33 cellular contexts compared by ENCODE assay signal in genomic region chr12:22505826-22506225, GRCh38.
"Had no signal": no experiment of that assay in that cellular context is flagged by ENCODE, and none has a peak within 500 bp of the region (broad histone marks: within the 10 kb centered on the region; RNA-seq: fewer than 3 reads in every experiment).

No MANE protein-coding gene starts in this region.

- H3K27ac Mint-ChIP-seq: activated B cell treated with CpG ODN at 0.5 μM for 24 hours; activated CD8-positive, alpha-beta T cell treated with anti-CD3 and anti-CD28 coated beads for 36 hours; activated naive CD8-positive, alpha-beta T cell; activated T-helper 17 cell treated with anti-CD3 and anti-CD28 coated beads, Interleukin-2, amount 50 U/mL, for 72 hours; dendritic cell treated with granulocyte-macrophage colony-stimulating factor and Interleukin-4, amounts not matched to agents 40 ng/mL and 50 ng/mL, for 4 days; T-helper 17 cell; T-helper 2 cell treated with Interferon-gamma antibody and Interleukin-4, amounts not matched to agents 5 μg/mL and 100 μg/mL, for 36 hours had no signal

- H3K4me3 Mint-ChIP-seq: activated B cell treated with CpG ODN at 0.5 μM for 24 hours; activated CD8-positive, alpha-beta T cell treated with anti-CD3 and anti-CD28 coated beads for 36 hours; activated naive CD8-positive, alpha-beta T cell; activated T-cell treated with anti-CD3 and anti-CD28 coated beads, Interleukin-2, amount 50 U/mL, for 4 hours; activated T-helper 17 cell treated with anti-CD3 and anti-CD28 coated beads, Interleukin-2, amount 50 U/mL, for 72 hours; central memory CD8-positive, alpha-beta T cell; dendritic cell treated with granulocyte-macrophage colony-stimulating factor and Interleukin-4, amounts not matched to agents 40 ng/mL and 50 ng/mL, for 4 days; T-helper 17 cell; T-helper 2 cell treated with Interferon-gamma antibody and Interleukin-4, amounts not matched to agents 5 μg/mL and 100 μg/mL, for 36 hours had no signal

- H3K4me1 ChIP-seq: body of pancreas, esophagus muscularis mucosa, foreskin keratinocyte, gastrocnemius medialis had no signal

- H3K27me3 Mint-ChIP-seq: activated B cell treated with CpG ODN at 0.5 μM for 24 hours; activated CD8-positive, alpha-beta T cell treated with anti-CD3 and anti-CD28 coated beads for 36 hours; activated naive CD8-positive, alpha-beta T cell; activated T-helper 17 cell treated with anti-CD3 and anti-CD28 coated beads, Interleukin-2, amount 50 U/mL, for 72 hours; central memory CD8-positive, alpha-beta T cell; dendritic cell treated with granulocyte-macrophage colony-stimulating factor and Interleukin-4, amounts not matched to agents 40 ng/mL and 50 ng/mL, for 4 days; T-helper 17 cell had no signal

- H3K27ac ChIP-seq: body of pancreas, cardiac muscle cell, coronary artery, dorsolateral prefrontal cortex, esophagus muscularis mucosa, foreskin keratinocyte, gastrocnemius medialis, WERI-Rb-1 had no signal

- H3K27me3 ChIP-seq: body of pancreas, cardiac muscle cell, dorsolateral prefrontal cortex, esophagus muscularis mucosa, foreskin keratinocyte, gastrocnemius medialis had no signal

- DNase-seq: activated B cell treated with CpG ODN at 0.5 μM for 24 hours; activated CD4-positive, alpha-beta T cell treated with anti-CD3 and anti-CD28 coated beads for 48 hours; activated CD4-positive, alpha-beta T cell treated with anti-CD3 and anti-CD28 coated beads, Interleukin-2, amount 50 U/mL, for 1 hour; activated CD4-positive, alpha-beta T cell treated with anti-CD3 and anti-CD28 coated beads, Interleukin-2, amount 50 U/mL, for 48 hours; activated CD8-positive, alpha-beta memory T cell treated with anti-CD3 and anti-CD28 coated beads for 24 hours; activated CD8-positive, alpha-beta T cell treated with anti-CD3 and anti-CD28 coated beads for 36 hours; activated effector memory CD4-positive, alpha-beta T cell treated with Interleukin-2 at 50 U/mL for 16 hours; activated gamma-delta T cell treated with Interleukin-2 at 50 U/mL for 16 hours; activated naive CD4-positive, alpha-beta T cell treated with anti-CD3 and anti-CD28 coated beads, Interleukin-2, amount 50 U/mL, for 16 hours; activated naive CD4-positive, alpha-beta T cell treated with Interleukin-2 at 50 U/mL for 16 hours; activated T-cell treated with anti-CD3 and anti-CD28 coated beads, Interleukin-2, amount 50 U/mL, for 4 hours; amniotic stem cell; aorta; body of pancreas; dorsolateral prefrontal cortex; effector memory CD4-positive, alpha-beta T cell; erythroblast; foreskin keratinocyte; gastrocnemius medialis; glutamatergic neuron; T-helper 1 cell; T-helper 17 cell; T1000; WERI-Rb-1 had no signal

- H3K9me3 ChIP-seq: body of pancreas, esophagus muscularis mucosa, gastrocnemius medialis had no signal

- ATAC-seq: activated CD4-positive, CD25-positive, alpha-beta regulatory T cell treated with anti-CD3 and anti-CD28 coated beads, Interleukin-2, amount 50 U/mL, for 24 hours; activated CD8-positive, alpha-beta T cell treated with anti-CD3 and anti-CD28 coated beads for 36 hours; activated T-cell treated with anti-CD3 and anti-CD28 coated beads, Interleukin-2, amount 50 U/mL, for 4 hours; activated T-helper 17 cell treated with anti-CD3 and anti-CD28 coated beads, Interleukin-2, amount 50 U/mL, for 72 hours; body of pancreas; foreskin keratinocyte; gastrocnemius medialis; T-helper 17 cell had no signal

- H3K9me3 Mint-ChIP-seq: activated B cell treated with CpG ODN at 0.5 μM for 24 hours; activated CD8-positive, alpha-beta T cell treated with anti-CD3 and anti-CD28 coated beads for 36 hours; activated T-cell treated with anti-CD3 and anti-CD28 coated beads, Interleukin-2, amount 50 U/mL, for 4 hours; activated T-helper 17 cell treated with anti-CD3 and anti-CD28 coated beads, Interleukin-2, amount 50 U/mL, for 72 hours; central memory CD8-positive, alpha-beta T cell; dendritic cell treated with granulocyte-macrophage colony-stimulating factor and Interleukin-4, amounts not matched to agents 40 ng/mL and 50 ng/mL, for 4 days; T-helper 2 cell treated with Interferon-gamma antibody and Interleukin-4, amounts not matched to agents 5 μg/mL and 100 μg/mL, for 36 hours had no signal

- H3K4me1 Mint-ChIP-seq: activated B cell treated with CpG ODN at 0.5 μM for 24 hours; central memory CD8-positive, alpha-beta T cell had no signal

- H3K4me3 ChIP-seq: body of pancreas, cardiac muscle cell, coronary artery, dorsolateral prefrontal cortex, esophagus muscularis mucosa, gastrocnemius medialis had no signal
